Comparison of ENCODE assay signal across 11 cellular contexts in genomic region chrX:44432641-44433040, GRCh38.
DNase-seq lines count a peak whose midpoint lies in the region; ATAC-seq and TF ChIP-seq lines count a peak whose summit lies in the region.
"Had no signal": no experiment of that assay in that cellular context is flagged by ENCODE, and none has a peak within 500 bp of the region (broad histone marks: within the 10 kb centered on the region; RNA-seq: fewer than 3 reads in every experiment).

No MANE protein-coding gene starts in this region.

- H2AFZ ChIP-seq in PC-3 (ENCODE audit: low read length) = no peak overlapping the region

- no peaks in the 10 kb centered on the region for H3K27me3 ChIP-seq in PC-3 (ENCODE audit: low read length)
- H3K27me3 ChIP-seq in thoracic aorta (replicated peaks; ENCODE audit: insufficient read depth) = no peaks in the 10 kb centered on the region

- no peaks in the 10 kb centered on the region for H3K9me2 ChIP-seq in PC-3 (replicated peaks; ENCODE audit: low read length)

- BruUV-seq in PC-3 (replicated peaks; lab: Mats Ljungman, UMichigan) = no TSS peak

- no peaks in the 10 kb centered on the region for H3K36me3 ChIP-seq in PC-3 (ENCODE audit: low read depth, low read length)
- no peaks in the 10 kb centered on the region for H3K36me3 ChIP-seq in thoracic aorta

- peak; percentile 3 for DNase-seq in stimulated activated CD4-positive, alpha-beta T cell treated with anti-CD3 and anti-CD28 coated beads, Interleukin-4, amount 100 ng/mL, for 24 hours
- no peak for DNase-seq in stimulated activated CD4-positive, alpha-beta T cell treated with anti-CD3 and anti-CD28 coated beads, Interleukin-2, amount 100 ng/mL, for 24 hours
- DNase-seq in PC-3 = peak; percentile 61
- DNase-seq in fibroblast of peridontal ligament (ENCODE audit: extremely low read depth) = peak; percentile 38
- peak; percentile 4 for DNase-seq in thoracic aorta (ENCODE audit: low spot score)
- DNase-seq in NCI-H1694 treated with DMSO at 0.1 percent for 48 hours (lab: John Stamatoyannopoulos, UW) = no peak
- no peak for DNase-seq in NCI-H2107 (lab: John Stamatoyannopoulos, UW)
- DNase-seq: Kasumi-1, mucosa of descending colon, NCI-H774 had no signal

- POLR2A ChIA-PET in PC-3 (lab: Charles Lee; ENCODE audit: unreplicated experiment) = no interaction called here

- H3K9ac ChIP-seq in PC-3 (ENCODE audit: low read length) = peak overlapping the region; percentile 31; the same call in 1 of the 2 replicates

- CTCF ChIA-PET in PC-3 (lab: Charles Lee) = interaction anchor here (0.6 kb wide), 1 partner anchor 378 kb away, joined by 3 read pairs; no protein-coding TSS in a partner anchor

- 0 out of 2 replicates have a peak overlapping the region, but pooled peaks have one; percentile 23 for H3K4me2 ChIP-seq in PC-3 (ENCODE audit: low read length)

- H3K27ac ChIP-seq in PC-3 (ENCODE audit: low read length) (peak overlapping the region; percentile 90), thoracic aorta (no peak overlapping the region)

- no peaks in the 10 kb centered on the region for H3K79me2 ChIP-seq in PC-3 (ENCODE audit: low read length)

- intact Hi-C loops in PC-3 (cut with micrococcal nuclease) = no loop called here

- H3K9me3 ChIP-seq in PC-3 (ENCODE audit: low read length) = no peaks in the 10 kb centered on the region
- H3K9me3 ChIP-seq in thoracic aorta = no peaks in the 10 kb centered on the region
- H3K9me3 ChIP-seq: mucosa of descending colon had no signal

- TF ChIP-seq CTCF in PC-3 (conservative IDR thresholded peaks at IDR 0.05; ENCODE audit: low read depth, low read length) (no peak), thoracic aorta (IDR thresholded peaks at IDR 0.05) (no peak)

- ATAC-seq in PC-3 (peak; percentile 27), thoracic aorta (ENCODE audit: insufficient number of reproducible peaks, low FRiP score, low read depth) (no peak), GM21423 (IDR thresholded peaks at IDR 0.05; ENCODE audit: unreplicated experiment) (no peak)
- ATAC-seq: mucosa of descending colon had no signal

- no peak overlapping the region for H3K4me3 ChIP-seq in PC-3 (ENCODE audit: low read length)
- H3K4me3 ChIP-seq in thoracic aorta = no peak overlapping the region
- H3K4me3 ChIP-seq: mucosa of descending colon had no signal

- peaks cover 14% of the 10 kb centered on the region for H3F3A ChIP-seq in PC-3 (ENCODE audit: low read length, unreplicated experiment)

- H4K20me1 ChIP-seq in PC-3 (ENCODE audit: low read length) = no peaks in the 10 kb centered on the region

- H3K4me1 ChIP-seq in PC-3 (ENCODE audit: insufficient read depth, low read length) (peaks cover 56% of the 10 kb centered on the region), thoracic aorta (ENCODE audit: control insufficient read depth in 1 of 2, low read depth in 2 of 2) (no peaks in the 10 kb centered on the region)

Comparison
In these comparisons a context has a peak if more than half of its experiments do, and no peak if none do; other contexts are left out.
1. DNase-seq: peak in stimulated activated CD4-positive, alpha-beta T cell treated with anti-CD3 and anti-CD28 coated beads, Interleukin-4, amount 100 ng/mL, for 24 hours (single experiment), PC-3 (single experiment), fibroblast of peridontal ligament (single experiment) and thoracic aorta (single experiment); none in stimulated activated CD4-positive, alpha-beta T cell treated with anti-CD3 and anti-CD28 coated beads, Interleukin-2, amount 100 ng/mL, for 24 hours (0 of 2), NCI-H1694 treated with DMSO at 0.1 percent for 48 hours (single experiment) and NCI-H2107 (single experiment).